ENCODE assay signal across 18 cellular contexts in genomic region chr3:16507540-16508241, GRCh38. TPM values are rescaled to one million over a fixed set of nuclear protein-coding genes. Genes with fewer than 3 reads are reported as not detected.
A peak's percentile ranks its signal among the peaks of the same experiment; 100 is the strongest.
DNase-seq lines count a peak whose midpoint lies in the region; ATAC-seq, FAIRE-seq and TF ChIP-seq lines count a peak whose summit lies in the region.
"Had no signal": no experiment of that assay in that cellular context is flagged by ENCODE, and none has a peak within 500 bp of the region (broad histone marks: within the 10 kb centered on the region; RNA-seq: fewer than 3 reads in every experiment).

No MANE protein-coding gene starts in this region.

- no peaks in the 10 kb centered on the region for H3K9me2 ChIP-seq in OCI-LY1 (ENCODE audit: low read depth, low read length)

- no peaks in the 10 kb centered on the region for H3K9me3 Mint-ChIP-seq in activated T-cell treated with anti-CD3 and anti-CD28 coated beads, Interleukin-2, amount 50 U/mL, for 4 hours
- H3K9me3 Mint-ChIP-seq in immature natural killer cell: no peaks in the 10 kb centered on the region
- no peaks in the 10 kb centered on the region for H3K9me3 Mint-ChIP-seq in osteocyte (ENCODE audit: unreplicated experiment)
- H3K9me3 Mint-ChIP-seq: dendritic cell treated with granulocyte-macrophage colony-stimulating factor and Interleukin-4, amounts not matched to agents 40 ng/mL and 50 ng/mL, for 4 days had no signal

- TF ChIP-seq POLR2A in upper lobe of left lung (IDR thresholded peaks at IDR 0.05): no peak

- no peaks in the 10 kb centered on the region for H4K20me1 ChIP-seq in OCI-LY1 (ENCODE audit: insufficient read depth, low read length)

- H3K4me3 ChIP-seq in OCI-LY1 (ENCODE audit: low read depth, low read length, poor library complexity, severe bottlenecking) (peak overlapping the region; percentile 95), upper lobe of left lung (no peak overlapping the region), kidney (ENCODE audit: low read length in 2 of 2) (no peak overlapping the region), aorta (ENCODE audit: low read length in 2 of 2) (no peak overlapping the region)
- H3K4me3 ChIP-seq: heart left ventricle, smooth muscle cell had no signal

- H3K27me3 Mint-ChIP-seq in activated T-cell treated with anti-CD3 and anti-CD28 coated beads, Interleukin-2, amount 50 U/mL, for 4 hours (ENCODE audit: low read depth): no peaks in the 10 kb centered on the region
- H3K27me3 Mint-ChIP-seq in immature natural killer cell (ENCODE audit: low read depth in 3 of 3) (peaks cover 11 to 23% (median 20%) of the 10 kb centered on the region in 3 donors), osteocyte (ENCODE audit: unreplicated experiment) (no peaks in the 10 kb centered on the region)
- H3K27me3 Mint-ChIP-seq: dendritic cell treated with granulocyte-macrophage colony-stimulating factor and Interleukin-4, amounts not matched to agents 40 ng/mL and 50 ng/mL, for 4 days had no signal

- 62 to 72% methylated on average over 8 of the region's 8 CpGs for WGBS in upper lobe of left lung, 2 donors
- 95 to 96% methylated on average over 8 of the region's 8 CpGs for WGBS in aorta, 2 donors

- intact Hi-C loops in kidney (cut with DNase I) (no loop called here), aorta (cut with DNase I) (no loop called here)

- TF ChIP-seq CTCF in OCI-LY1 (IDR thresholded peaks at IDR 0.05; ENCODE audit: low read length) (no peak), upper lobe of left lung (IDR thresholded peaks at IDR 0.05) (no peak), osteocyte (IDR thresholded peaks at IDR 0.05) (no peak), kidney (IDR thresholded peaks at IDR 0.05; ENCODE audit: borderline replicate concordance, extremely low read depth, insufficient read depth) (no peak)

- peak overlapping the region; percentile 17 for H3K4me3 Mint-ChIP-seq in activated T-cell treated with anti-CD3 and anti-CD28 coated beads, Interleukin-2, amount 50 U/mL, for 4 hours
- peak overlapping the region in 4 of 5 donors; percentile 40 to 78 (median 60) for H3K4me3 Mint-ChIP-seq in immature natural killer cell
- H3K4me3 Mint-ChIP-seq in osteocyte (ENCODE audit: unreplicated experiment): no peak overlapping the region
- H3K4me3 Mint-ChIP-seq: dendritic cell treated with granulocyte-macrophage colony-stimulating factor and Interleukin-4, amounts not matched to agents 40 ng/mL and 50 ng/mL, for 4 days had no signal

- H3K36me3 Mint-ChIP-seq in activated T-cell treated with anti-CD3 and anti-CD28 coated beads, Interleukin-2, amount 50 U/mL, for 4 hours (ENCODE audit: insufficient read depth): peaks cover 29% of the 10 kb centered on the region
- H3K36me3 Mint-ChIP-seq in immature natural killer cell (peaks cover 6 to 18% (median 18%) of the 10 kb centered on the region in 3 donors), osteocyte (ENCODE audit: unreplicated experiment) (peaks cover 14% of the 10 kb centered on the region)

- peak overlapping the region; percentile 98 for H3K4me2 ChIP-seq in OCI-LY1 (ENCODE audit: low read length)
- H3K4me2 ChIP-seq: smooth muscle cell had no signal

- H3K9ac ChIP-seq in OCI-LY1 (ENCODE audit: low read length): peak overlapping the region; percentile 99
- H3K9ac ChIP-seq in kidney (ENCODE audit: low read length in 2 of 2): no peak overlapping the region
- H3K9ac ChIP-seq: parathyroid adenoma had no signal

- ATAC-seq in activated T-cell treated with anti-CD3 and anti-CD28 coated beads, Interleukin-2, amount 50 U/mL, for 4 hours: no peak
- no peak for ATAC-seq in upper lobe of left lung (ENCODE audit: low FRiP score in 2 of 2)
- no peak for ATAC-seq in aorta (ENCODE audit: low FRiP score)
- ATAC-seq: heart left ventricle had no signal

- H3K27ac ChIP-seq in OCI-LY1 (ENCODE audit: low read depth, low read length, poor library complexity, severe bottlenecking): peak overlapping the region; percentile 99
- peak overlapping the region in 3 of 4 donors; percentile 13 to 33 (median 14) for H3K27ac ChIP-seq in upper lobe of left lung
- H3K27ac ChIP-seq in kidney (ENCODE audit: low read depth in 2 of 2, low read length in 2 of 2): no peak overlapping the region
- H3K27ac ChIP-seq in aorta (ENCODE audit: low read depth in 1 of 2, low read length in 2 of 2): no peak overlapping the region
- H3K27ac ChIP-seq: parathyroid adenoma had no signal

- TF ChIP-seq EP300 in upper lobe of left lung (IDR thresholded peaks at IDR 0.05): no peak

- H3K36me3 ChIP-seq in OCI-LY1 (ENCODE audit: insufficient read depth, low read length): peaks cover 85% of the 10 kb centered on the region
- no peaks in the 10 kb centered on the region for H3K36me3 ChIP-seq in upper lobe of left lung
- no peaks in the 10 kb centered on the region for H3K36me3 ChIP-seq in kidney (ENCODE audit: control insufficient read depth in 1 of 2, insufficient read depth in 2 of 2, low read length in 2 of 2)
- peaks cover 0 to 3% of the 10 kb centered on the region in 2 donors for H3K36me3 ChIP-seq in aorta (ENCODE audit: control insufficient read depth in 1 of 2, insufficient read depth in 2 of 2, low read length in 1 of 2)

- H3K27me3 ChIP-seq in OCI-LY1 (ENCODE audit: insufficient read depth, low read length) (no peaks in the 10 kb centered on the region), upper lobe of left lung (no peaks in the 10 kb centered on the region), aorta (ENCODE audit: control insufficient read depth in 1 of 2, insufficient read depth in 2 of 2, low read length in 1 of 2) (no peaks in the 10 kb centered on the region)
- H3K27me3 ChIP-seq: heart left ventricle had no signal

- H2AFZ ChIP-seq in OCI-LY1 (ENCODE audit: low read length): no peak overlapping the region
- H2AFZ ChIP-seq: parathyroid adenoma had no signal

- DNase-seq in activated T-cell treated with anti-CD3 and anti-CD28 coated beads, Interleukin-2, amount 50 U/mL, for 4 hours: no peak
- no peak for DNase-seq in activated T-cell treated with anti-CD3 and anti-CD28 coated beads, Interleukin-2, amount 50 U/mL, for 1 hour
- DNase-seq in immature natural killer cell: no peak
- no peak for DNase-seq in upper lobe of left lung
- DNase-seq in osteocyte (ENCODE audit: extremely low spot score, unreplicated experiment): no peak
- no peak for DNase-seq in kidney
- DNase-seq in aorta: no peak
- DNase-seq: activated CD4-positive, alpha-beta T cell treated with anti-CD3 and anti-CD28 coated beads for 48 hours; activated effector memory CD4-positive, alpha-beta T cell treated with anti-CD3 and anti-CD28 coated beads, Interleukin-2, amount 50 U/mL, for 16 hours; COR-L47; GDM1; heart left ventricle; T-helper 2 cell had no signal

- H3K4me1 Mint-ChIP-seq in activated T-cell treated with anti-CD3 and anti-CD28 coated beads, Interleukin-2, amount 50 U/mL, for 4 hours (ENCODE audit: low read depth): peaks cover 75% of the 10 kb centered on the region
- H3K4me1 Mint-ChIP-seq in immature natural killer cell (peaks cover 87 to 98% of the 10 kb centered on the region in 2 donors), osteocyte (ENCODE audit: unreplicated experiment) (peaks cover 51% of the 10 kb centered on the region)

- peak overlapping the region; percentile 37 to 96 (median 80) for H3K27ac Mint-ChIP-seq in immature natural killer cell
- no peak overlapping the region for H3K27ac Mint-ChIP-seq in osteocyte (ENCODE audit: unreplicated experiment)

- peaks cover 93% of the 10 kb centered on the region for H3K79me2 ChIP-seq in OCI-LY1 (ENCODE audit: insufficient read depth, low read length)
- H3K79me2 ChIP-seq: parathyroid adenoma had no signal

- H3K4me1 ChIP-seq in OCI-LY1 (ENCODE audit: insufficient read depth, low read length, severe bottlenecking) (peaks cover 90% of the 10 kb centered on the region), upper lobe of left lung (peaks cover 39 to 46% (median 45%) of the 10 kb centered on the region in 4 donors), kidney (ENCODE audit: control insufficient read depth in 1 of 2, insufficient read depth in 1 of 2, low read depth in 1 of 2, low read length in 2 of 2) (peaks cover 5 to 8% of the 10 kb centered on the region in 2 donors), aorta (ENCODE audit: control insufficient read depth in 1 of 2, insufficient read depth in 2 of 2, low read length in 2 of 2) (peaks cover 2 to 4% of the 10 kb centered on the region in 2 donors)
- H3K4me1 ChIP-seq: parathyroid adenoma had no signal

- no peaks in the 10 kb centered on the region for H3K9me3 ChIP-seq in OCI-LY1 (ENCODE audit: low read length)
- H3K9me3 ChIP-seq in upper lobe of left lung: no peaks in the 10 kb centered on the region
- no peaks in the 10 kb centered on the region for H3K9me3 ChIP-seq in kidney (ENCODE audit: control insufficient read depth in 1 of 2, low read length in 2 of 2)
- H3K9me3 ChIP-seq in aorta (ENCODE audit: control insufficient read depth, low read length): no peaks in the 10 kb centered on the region
- H3K9me3 ChIP-seq: heart left ventricle had no signal

- FAIRE-seq in kidney (lab: Jason Lieb, UNC): no peak
- FAIRE-seq: keratinocyte had no signal

- peaks cover 6% of the 10 kb centered on the region; the same call in 1 of the 2 replicates for H3F3A ChIP-seq in OCI-LY1 (ENCODE audit: insufficient read depth, low read length)

RNA-seq across cellular contexts. Expression of gene RFTN1, which starts 5.8 kb away (rescaled TPM):
- total RNA-seq in activated T-cell treated with anti-CD3 and anti-CD28 coated beads, Interleukin-2, amount 50 U/mL, for 4 hours: 10 to 100 TPM; 52.9 to 72.4 (median 69.6) TPM
- 100 to 1,000 TPM in 2 of 3 donors, 10 to 100 TPM in 1; 96.5 to 194 (median 109) TPM for polyA plus RNA-seq in immature natural killer cell
- 100 to 1,000 TPM in 2 of 6 donors, 10 to 100 TPM in 4; 62.1 to 121 (median 76.1) TPM for total RNA-seq in upper lobe of left lung
- 79.6 and 84.1 TPM in 2 replicates for total RNA-seq in osteocyte
- total RNA-seq in kidney: 34.1 TPM
- polyA plus RNA-seq in kidney (ENCODE audit: insufficient read depth, low read depth, low replicate concordance): 15.3 TPM
- 100 to 1,000 TPM in 1 of 2 donors, 10 to 100 TPM in 1; 87.3 to 119 TPM for total RNA-seq in aorta
- polyA plus RNA-seq in aorta: 10 to 100 TPM; 12.7 to 31.4 TPM

Comparison
In these comparisons a context has a peak if more than half of its experiments do, and no peak if none do; other contexts are left out.
1. H3K27ac ChIP-seq: peak in OCI-LY1 (single experiment) and upper lobe of left lung (3 of 4); none in kidney (0 of 2) and aorta (0 of 2).